Comparison of ENCODE assay signal across 1 cellular context in genomic region chr10:101683226-101683625, GRCh38.
TF ChIP-seq lines count a peak whose summit lies in the region.

No MANE protein-coding gene starts in this region.

TF ChIP-seq in IMR-90, 13 proteins besides CTCF, POLR2A, EP300 and RAD21 (continued from another document):
- no peak for TF ChIP-seq RCOR1 (IDR thresholded peaks at IDR 0.05; ENCODE audit: insufficient replicate concordance, low read length)
- no peak for TF ChIP-seq RFX5 (IDR thresholded peaks at IDR 0.05; ENCODE audit: low read depth, low read length)
- no peak for TF ChIP-seq MAFK (IDR thresholded peaks at IDR 0.05; ENCODE audit: low read depth, low read length)
- no peak for TF ChIP-seq USF2 (IDR thresholded peaks at IDR 0.05; ENCODE audit: low read depth, low read length)
